2 cellular contexts compared by ENCODE assay signal in the genomic region with DNA sequence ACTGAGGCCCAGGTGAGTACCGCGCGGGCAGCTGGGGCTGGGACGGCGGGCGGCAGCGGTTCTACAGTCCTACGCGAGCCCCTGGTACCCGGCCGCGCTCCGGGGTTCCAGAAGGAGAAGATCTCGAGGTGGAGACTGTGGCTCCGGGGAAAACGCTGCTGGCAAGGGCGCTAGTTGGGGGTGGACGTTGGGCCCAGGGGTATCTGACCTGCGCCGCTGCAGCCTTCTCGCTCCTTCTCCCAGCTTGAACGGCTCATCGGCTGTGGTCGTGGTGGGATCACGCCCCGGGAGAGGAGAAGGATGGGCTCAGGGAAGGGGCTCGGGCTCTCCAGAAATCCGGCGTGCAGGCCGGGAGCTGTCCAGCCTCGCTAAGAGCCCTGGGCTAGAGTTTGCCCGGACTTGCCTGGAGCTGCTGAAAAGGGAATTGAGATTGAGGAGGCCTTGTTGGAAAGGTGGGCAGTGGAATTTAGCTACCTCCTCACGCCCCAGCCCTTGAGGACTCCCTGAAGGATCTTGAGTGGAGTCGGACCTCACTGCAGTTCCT.
TF ChIP-seq lines count a peak whose summit lies in the region.

No MANE protein-coding gene starts in this region.

TF ChIP-seq in GM12878, 131 proteins besides CTCF, POLR2A, EP300 and RAD21:
- TF ChIP-seq, protein P1, sequence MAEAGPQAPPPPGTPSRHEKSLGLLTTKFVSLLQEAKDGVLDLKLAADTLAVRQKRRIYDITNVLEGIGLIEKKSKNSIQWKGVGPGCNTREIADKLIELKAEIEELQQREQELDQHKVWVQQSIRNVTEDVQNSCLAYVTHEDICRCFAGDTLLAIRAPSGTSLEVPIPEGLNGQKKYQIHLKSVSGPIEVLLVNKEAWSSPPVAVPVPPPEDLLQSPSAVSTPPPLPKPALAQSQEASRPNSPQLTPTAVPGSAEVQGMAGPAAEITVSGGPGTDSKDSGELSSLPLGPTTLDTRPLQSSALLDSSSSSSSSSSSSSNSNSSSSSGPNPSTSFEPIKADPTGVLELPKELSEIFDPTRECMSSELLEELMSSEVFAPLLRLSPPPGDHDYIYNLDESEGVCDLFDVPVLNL (IDR thresholded peaks at IDR 0.05; ENCODE audit: low read depth, low read length), result no peak
- TF ChIP-seq TCF3 (IDR thresholded peaks at IDR 0.05; ENCODE audit: borderline replicate concordance, insufficient read depth, low read depth, low read length), result no peak
- TF ChIP-seq, protein P2, sequence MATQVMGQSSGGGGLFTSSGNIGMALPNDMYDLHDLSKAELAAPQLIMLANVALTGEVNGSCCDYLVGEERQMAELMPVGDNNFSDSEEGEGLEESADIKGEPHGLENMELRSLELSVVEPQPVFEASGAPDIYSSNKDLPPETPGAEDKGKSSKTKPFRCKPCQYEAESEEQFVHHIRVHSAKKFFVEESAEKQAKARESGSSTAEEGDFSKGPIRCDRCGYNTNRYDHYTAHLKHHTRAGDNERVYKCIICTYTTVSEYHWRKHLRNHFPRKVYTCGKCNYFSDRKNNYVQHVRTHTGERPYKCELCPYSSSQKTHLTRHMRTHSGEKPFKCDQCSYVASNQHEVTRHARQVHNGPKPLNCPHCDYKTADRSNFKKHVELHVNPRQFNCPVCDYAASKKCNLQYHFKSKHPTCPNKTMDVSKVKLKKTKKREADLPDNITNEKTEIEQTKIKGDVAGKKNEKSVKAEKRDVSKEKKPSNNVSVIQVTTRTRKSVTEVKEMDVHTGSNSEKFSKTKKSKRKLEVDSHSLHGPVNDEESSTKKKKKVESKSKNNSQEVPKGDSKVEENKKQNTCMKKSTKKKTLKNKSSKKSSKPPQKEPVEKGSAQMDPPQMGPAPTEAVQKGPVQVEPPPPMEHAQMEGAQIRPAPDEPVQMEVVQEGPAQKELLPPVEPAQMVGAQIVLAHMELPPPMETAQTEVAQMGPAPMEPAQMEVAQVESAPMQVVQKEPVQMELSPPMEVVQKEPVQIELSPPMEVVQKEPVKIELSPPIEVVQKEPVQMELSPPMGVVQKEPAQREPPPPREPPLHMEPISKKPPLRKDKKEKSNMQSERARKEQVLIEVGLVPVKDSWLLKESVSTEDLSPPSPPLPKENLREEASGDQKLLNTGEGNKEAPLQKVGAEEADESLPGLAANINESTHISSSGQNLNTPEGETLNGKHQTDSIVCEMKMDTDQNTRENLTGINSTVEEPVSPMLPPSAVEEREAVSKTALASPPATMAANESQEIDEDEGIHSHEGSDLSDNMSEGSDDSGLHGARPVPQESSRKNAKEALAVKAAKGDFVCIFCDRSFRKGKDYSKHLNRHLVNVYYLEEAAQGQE (IDR thresholded peaks at IDR 0.05; ENCODE audit: low read depth, low read length), result peak; percentile 67; the same call in 1 of the 2 replicates
TF ChIP-seq in GM12878: peak in this region for 1.

TF ChIP-seq in liver, 16 proteins besides CTCF, POLR2A, EP300 and RAD21:
- TF ChIP-seq TAF1 (conservative IDR thresholded peaks at IDR 0.05) (no peak), FOXA2 (IDR thresholded peaks at IDR 0.05) (no peak)
- TF ChIP-seq, protein P2 (IDR thresholded peaks at IDR 0.05), result peak; percentile 91
